10 cellular contexts compared by ENCODE assay signal in the genomic region with DNA sequence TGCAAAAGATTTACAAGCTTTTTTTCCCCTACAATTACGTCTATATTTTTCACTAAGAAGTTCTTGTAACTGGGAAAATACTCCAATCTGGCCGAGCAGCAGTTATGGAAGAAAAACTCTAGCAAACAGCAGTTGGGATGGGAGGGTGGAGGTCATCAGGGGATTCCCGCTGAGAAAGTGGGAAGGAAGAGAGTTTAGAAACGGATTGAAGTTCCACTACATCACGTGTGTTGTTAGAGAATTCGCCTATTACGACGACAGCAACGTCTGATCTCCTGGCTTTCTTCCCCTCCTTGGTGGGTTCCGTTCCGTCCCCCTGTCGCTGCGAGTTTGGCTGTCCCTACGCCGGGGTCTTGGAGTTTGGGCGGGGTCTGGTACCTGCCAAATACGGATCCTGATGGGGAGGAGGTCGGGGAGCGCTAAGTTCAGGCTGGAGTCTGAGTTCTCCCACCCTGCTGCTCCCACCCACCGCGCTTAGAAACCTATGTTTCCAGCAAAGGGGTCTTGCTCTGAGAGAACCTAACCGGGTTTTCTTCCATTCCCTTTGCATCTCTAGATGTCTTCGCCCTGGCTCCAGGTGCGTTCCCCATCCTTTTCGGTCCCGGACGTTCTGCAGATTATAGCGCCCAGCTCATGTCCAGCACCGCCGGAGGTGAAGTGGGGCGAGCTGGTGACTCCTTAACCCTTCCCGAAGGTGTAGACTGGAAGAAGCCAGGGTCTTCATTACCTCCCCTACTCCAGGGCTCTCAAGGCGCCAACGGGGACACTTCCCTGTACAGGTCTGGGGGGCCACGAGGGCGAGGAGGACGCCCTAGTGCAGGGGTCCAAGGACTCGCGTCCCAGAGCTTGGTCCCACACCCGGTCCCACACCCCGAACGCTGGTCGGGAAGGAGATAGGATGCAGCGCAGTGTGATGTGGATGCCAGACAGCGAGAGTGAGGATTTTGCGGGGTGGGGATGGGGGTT. TPM values are rescaled to one million over a fixed set of nuclear protein-coding genes. Genes with fewer than 3 reads are reported as not detected.
DNase-seq lines count a peak whose midpoint lies in the region; ATAC-seq, FAIRE-seq and TF ChIP-seq lines count a peak whose summit lies in the region.
"Had no signal": no experiment of that assay in that cellular context is flagged by ENCODE, and none has a peak within 500 bp of the region (broad histone marks: within the 10 kb centered on the region; RNA-seq: fewer than 3 reads in every experiment).

No MANE protein-coding gene starts in this region.

- H4K20me1 ChIP-seq in IMR-90 (ENCODE audit: insufficient read depth, low read length) (no peaks in the 10 kb centered on the region), keratinocyte (ENCODE audit: control insufficient read depth, extremely low read depth, insufficient read depth, low read length) (no peaks in the 10 kb centered on the region)

- H3K9me3 ChIP-seq in IMR-90 (ENCODE audit: control insufficient read depth, insufficient read depth, low read length) = no peaks in the 10 kb centered on the region
- H3K9me3 ChIP-seq in breast epithelium = no peaks in the 10 kb centered on the region
- H3K9me3 ChIP-seq in keratinocyte (ENCODE audit: control insufficient read depth, low read depth, low read length) = no peaks in the 10 kb centered on the region
- H3K9me3 ChIP-seq in stomach = no peaks in the 10 kb centered on the region

- DNase-seq in IMR-90 (peak; percentile 23), breast epithelium (ENCODE audit: low spot score in 2 of 2) (no peak), keratinocyte (ENCODE audit: low read depth, low spot score) (no peak), stomach (no peak), SW 1271 (lab: John Stamatoyannopoulos, UW) (no peak)
- DNase-seq in activated CD4-positive, alpha-beta memory T cell treated with anti-CD3 and anti-CD28 coated beads, Interleukin-2, amount 10 ng/mL, durations not matched to agents 7 days and 5 days = no peak
- DNase-seq: activated T-cell treated with anti-CD3 and anti-CD28 coated beads for 4 hours, NCI-H2029 had no signal

- H3K4me3 Mint-ChIP-seq in activated CD4-positive, alpha-beta memory T cell treated with anti-CD3 and anti-CD28 coated beads, Interleukin-2, amount 10 ng/mL, durations not matched to agents 7 days and 5 days = no peak overlapping the region

- H3K23ac ChIP-seq in IMR-90 (ENCODE audit: low read depth, low read length) = peak overlapping the region; percentile 76

- peaks cover 2% of the 10 kb centered on the region; the same call in 1 of the 2 replicates for H3K4me1 ChIP-seq in IMR-90 (ENCODE audit: control insufficient read depth, insufficient read depth, low read length)
- no peaks in the 10 kb centered on the region for H3K4me1 ChIP-seq in breast epithelium
- peaks cover 6% of the 10 kb centered on the region for H3K4me1 ChIP-seq in keratinocyte (ENCODE audit: control insufficient read depth, extremely low read depth, insufficient read depth, low read length)
- H3K4me1 ChIP-seq in stomach = peaks cover 0 to 23% (median 20%) of the 10 kb centered on the region in 4 donors
- H3K4me1 ChIP-seq: parathyroid adenoma had no signal

- TF ChIP-seq POLR2A in IMR-90 (IDR thresholded peaks at IDR 0.05; ENCODE audit: low read depth, low read length) (no peak), breast epithelium (IDR thresholded peaks at IDR 0.05) (no peak), stomach (IDR thresholded peaks at IDR 0.05) (no peak)

- POLR2A ChIA-PET in IMR-90 (lab: Charles Lee; ENCODE audit: unreplicated experiment) = no interaction called here
- POLR2A ChIA-PET in activated CD4-positive, alpha-beta memory T cell treated with anti-CD3 and anti-CD28 coated beads, Interleukin-2, amount 10 ng/mL, durations not matched to agents 7 days and 5 days (lab: Charles Lee) = no interaction called here

- intact Hi-C loops in IMR-90 (cut with micrococcal nuclease) = loop anchor here (2.0 to 5.0 kb wide), 4 partner anchors 125 to 445 kb away; no protein-coding TSS in a partner anchor
- intact Hi-C loops in breast epithelium (cut with DNase I; ENCODE audit: low total_unique reads) = no loop called here
- intact Hi-C loops in stomach (cut with DNase I; ENCODE audit: low total_unique reads) = no loop called here

- H2AFZ ChIP-seq in IMR-90 (replicated peaks; ENCODE audit: low read length, poor library complexity) = peak overlapping the region; percentile 93
- H2AFZ ChIP-seq in keratinocyte (ENCODE audit: control insufficient read depth, low read length) = peak overlapping the region; percentile 69
- H2AFZ ChIP-seq: parathyroid adenoma had no signal

- H4K8ac ChIP-seq in IMR-90 (ENCODE audit: low read depth in 2 of 2, low read length in 2 of 2) = peak overlapping the region; percentile 16 to 59; a peak in 3 of 4 replicates

- no peaks in the 10 kb centered on the region for H3K9me3 Mint-ChIP-seq in activated CD4-positive, alpha-beta memory T cell treated with anti-CD3 and anti-CD28 coated beads, Interleukin-2, amount 10 ng/mL, durations not matched to agents 7 days and 5 days

- CTCF ChIA-PET in IMR-90 (lab: Yijun Ruan, JAX) = interaction anchor here (0.7 kb wide), 1 partner anchor 13 kb away, joined by 4 read pairs; no protein-coding TSS in a partner anchor
- CTCF ChIA-PET in activated CD4-positive, alpha-beta memory T cell treated with anti-CD3 and anti-CD28 coated beads, Interleukin-2, amount 10 ng/mL, durations not matched to agents 7 days and 5 days (lab: Charles Lee) = no interaction called here

- peak overlapping the region; percentile 36 for H3K14ac ChIP-seq in IMR-90 (replicated peaks; ENCODE audit: low read depth, low read length)

- WGBS in IMR-90 (ENCODE audit: extremely low coverage in 2 of 2, insufficient read length in 1 of 2), 2 experiments = 0% methylated on average over 4 of the region's 46 CpGs; no CpG with 5 or more reads in 1 of the 2 experiments
- WGBS in stomach, 5 donors = 5 to 9% (median 7%) methylated on average over 43 to 46 of the region's 46 CpGs

- H3K27ac Mint-ChIP-seq in activated CD4-positive, alpha-beta memory T cell treated with anti-CD3 and anti-CD28 coated beads, Interleukin-2, amount 10 ng/mL, durations not matched to agents 7 days and 5 days = no peak overlapping the region

- peaks cover 41% of the 10 kb centered on the region for H3K27me3 Mint-ChIP-seq in activated CD4-positive, alpha-beta memory T cell treated with anti-CD3 and anti-CD28 coated beads, Interleukin-2, amount 10 ng/mL, durations not matched to agents 7 days and 5 days

- H2BK15ac ChIP-seq in IMR-90 (ENCODE audit: low read depth, low read length) = peak overlapping the region; percentile 56

- peak overlapping the region; percentile 76 for H2AK9ac ChIP-seq in IMR-90 (replicated peaks; ENCODE audit: low read depth, low read length, poor library complexity)

- no peak for FAIRE-seq in keratinocyte (lab: Jason Lieb, UNC)

- no peaks in the 10 kb centered on the region for H3K36me3 Mint-ChIP-seq in activated CD4-positive, alpha-beta memory T cell treated with anti-CD3 and anti-CD28 coated beads, Interleukin-2, amount 10 ng/mL, durations not matched to agents 7 days and 5 days (ENCODE audit: low read depth)

- no peaks in the 10 kb centered on the region for H3K4me1 Mint-ChIP-seq in activated CD4-positive, alpha-beta memory T cell treated with anti-CD3 and anti-CD28 coated beads, Interleukin-2, amount 10 ng/mL, durations not matched to agents 7 days and 5 days

- no peaks in the 10 kb centered on the region for H3K36me3 ChIP-seq in IMR-90 (ENCODE audit: control insufficient read depth, insufficient read depth, low read length)
- no peaks in the 10 kb centered on the region for H3K36me3 ChIP-seq in breast epithelium
- no peaks in the 10 kb centered on the region for H3K36me3 ChIP-seq in keratinocyte (ENCODE audit: control insufficient read depth in 2 of 2, extremely low read depth in 1 of 2, insufficient read depth in 2 of 2, low read length in 2 of 2)
- H3K36me3 ChIP-seq in stomach = no peaks in the 10 kb centered on the region

- H3K9me1 ChIP-seq in IMR-90 (ENCODE audit: insufficient read depth, low read length) (no peaks in the 10 kb centered on the region), keratinocyte (ENCODE audit: control insufficient read depth, extremely low read depth, insufficient read depth, low read length) (no peaks in the 10 kb centered on the region)

- H3K4me3 ChIP-seq in IMR-90 (ENCODE audit: insufficient read depth, low read depth, low read length) = peak overlapping the region; percentile 85
- H3K4me3 ChIP-seq in breast epithelium = peak overlapping the region; percentile 55 to 80 (median 66)
- peak overlapping the region in 2 of 3 experiments; percentile 58 to 62 for H3K4me3 ChIP-seq in keratinocyte (ENCODE audit: control insufficient read depth in 2 of 3, extremely low read depth in 1 of 3, insufficient read depth in 2 of 3, low read depth in 1 of 3, low read length in 3 of 3)
- peak overlapping the region; percentile 45 to 58 (median 54) for H3K4me3 ChIP-seq in stomach

- peak overlapping the region; percentile 44 for H4K5ac ChIP-seq in IMR-90 (ENCODE audit: low read depth, low read length)

- no peak overlapping the region for H2BK5ac ChIP-seq in IMR-90 (ENCODE audit: low read depth, low read length, poor library complexity, severe bottlenecking)

- TF ChIP-seq CTCF in IMR-90 (conservative IDR thresholded peaks at IDR 0.05; ENCODE audit: low read depth, low read length) (no peak), breast epithelium (IDR thresholded peaks at IDR 0.05) (no peak), keratinocyte (optimal IDR thresholded peaks at IDR 0.05 in 1 of 3, IDR thresholded peaks at IDR 0.05 in 1 of 3, conservative IDR thresholded peaks at IDR 0.05 in 1 of 3; ENCODE audit: extremely low read depth in 1 of 3, insufficient read depth in 2 of 3, low read length in 3 of 3) (no peak), stomach (IDR thresholded peaks at IDR 0.05) (no peak)

- H3K79me2 ChIP-seq in keratinocyte (ENCODE audit: control insufficient read depth, insufficient read depth, low read length) = no peaks in the 10 kb centered on the region
- H3K79me2 ChIP-seq: parathyroid adenoma had no signal

- no TSS peak for BruUV-seq in IMR-90 (replicated peaks; lab: Mats Ljungman, UMichigan)

- in situ Hi-C loops in IMR-90 (cut with MboI; ENCODE audit: low sequenced_read_pairs) = no loop called here

- peak overlapping the region; percentile 29 for H2AK5ac ChIP-seq in IMR-90 (ENCODE audit: low read depth, low read length)

- H3K4me2 ChIP-seq in IMR-90 (ENCODE audit: low read depth, low read length) (peak overlapping the region; percentile 74), keratinocyte (ENCODE audit: control insufficient read depth, extremely low read depth, insufficient read depth, low read depth, low read length) (peak overlapping the region; percentile 77)

- H3K9ac ChIP-seq in IMR-90 (ENCODE audit: low read depth, low read length) (peak overlapping the region; percentile 73), keratinocyte (ENCODE audit: control insufficient read depth, extremely low read depth, insufficient read depth, low read length) (no peak overlapping the region)
- H3K9ac ChIP-seq: parathyroid adenoma had no signal

- H3K56ac ChIP-seq in IMR-90 (ENCODE audit: extremely low read depth, insufficient read depth, low read length) = no peak overlapping the region

- H3K79me1 ChIP-seq in IMR-90 (ENCODE audit: low read depth in 1 of 2, low read length in 2 of 2) = peaks cover 3 to 6% of the 10 kb centered on the region in 2 experiments; a peak in 1 of 4 replicates

- ATAC-seq in IMR-90 (ENCODE audit: low read depth) (peak; percentile 26), GM19324 (IDR thresholded peaks at IDR 0.05; ENCODE audit: low FRiP score, unreplicated experiment) (no peak)

- H3K27me3 ChIP-seq in IMR-90 (ENCODE audit: control insufficient read depth, insufficient read depth, low read length) (peaks cover 4% of the 10 kb centered on the region; the same call in 1 of the 2 replicates), breast epithelium (peaks cover 0 to 2% of the 10 kb centered on the region in 2 donors), keratinocyte (ENCODE audit: control insufficient read depth, extremely low read depth, insufficient read depth, low read length) (peaks cover 28% of the 10 kb centered on the region), stomach (peaks cover 0 to 44% (median 23%) of the 10 kb centered on the region in 3 donors)

- H2BK120ac ChIP-seq in IMR-90 (ENCODE audit: low read depth, low read length) = peak overlapping the region; percentile 59; the same call in 1 of the 2 replicates

- dilution Hi-C loops in IMR-90 (cut with HindIII; ENCODE audit: low sequenced_read_pairs, unreplicated experiment) (no loop called here), keratinocyte (cut with MboI; ENCODE audit: extremely low pct_ligation_motif_present, low sequenced_read_pairs) (no loop called here)

- H3K27ac ChIP-seq in IMR-90 (ENCODE audit: insufficient read depth, low read length) (no peak overlapping the region; the same call in 1 of the 2 replicates), breast epithelium (no peak overlapping the region), keratinocyte (ENCODE audit: control insufficient read depth, insufficient read depth, low read length) (no peak overlapping the region), stomach (peak overlapping the region in 1 of 5 donors; percentile 27)
- H3K27ac ChIP-seq: parathyroid adenoma had no signal

- peak overlapping the region; percentile 50 for H3K4ac ChIP-seq in IMR-90 (ENCODE audit: low read depth, low read length)

- TF ChIP-seq RAD21 in IMR-90 (IDR thresholded peaks at IDR 0.05; ENCODE audit: low read length) = no peak

- 0 out of 2 replicates have a peak overlapping the region, but pooled peaks have one; percentile 19 for H4K91ac ChIP-seq in IMR-90 (ENCODE audit: insufficient read depth, low read depth, low read length)

- H3K18ac ChIP-seq in IMR-90 (ENCODE audit: low read depth, low read length) = 0 out of 2 replicates have a peak overlapping the region, but pooled peaks have one; percentile 13

- peak overlapping the region; percentile 26; the same call in 1 of the 2 replicates for H2BK20ac ChIP-seq in IMR-90 (ENCODE audit: low read depth, low read length)

- TF ChIP-seq EP300 in stomach (IDR thresholded peaks at IDR 0.05) = no peak

RNA-seq across cellular contexts. Expression of gene KCNK2, which starts 0.7 kb away (rescaled TPM):
- 86.9 TPM in 2 replicates for total RNA-seq in IMR-90 (2012; rRNA removed)
- 41.3 and 45.9 TPM in 2 replicates for polyA plus RNA-seq in IMR-90 (2012; rRNA removed)
- polyA plus RNA-seq in IMR-90 (2012; cell fraction: cytosol; rRNA removed) = 10.0 and 15.0 TPM in 2 replicates
- 4.6 and 15.1 TPM in 2 replicates for polyA plus RNA-seq in IMR-90 (2012; cell fraction: nucleus; rRNA removed; ENCODE audit: low replicate concordance)
- total RNA-seq in breast epithelium = 10 to 100 TPM; 12.1 to 23.6 (median 12.5) TPM
- polyA plus RNA-seq in keratinocyte = 0.10 to 0.33 TPM (median 0.17 TPM) in 3 replicates
- not detected for polyA plus RNA-seq in keratinocyte (2011; ENCODE audit: low read depth)
- polyA plus RNA-seq in keratinocyte (2011; cell fraction: cytosol; rRNA removed) = 0.10 TPM in 1 of 2 replicates, not detected in the other
- not detected in 2 replicates for polyA plus RNA-seq in keratinocyte (2011; cell fraction: nucleus; rRNA removed)
- not detected in 2 replicates for polyA plus RNA-seq in keratinocyte (2012; ENCODE audit: low replicate concordance)
- not detected in 3 replicates for polyA minus RNA-seq in keratinocyte
- polyA minus RNA-seq in keratinocyte (2011; cell fraction: cytosol; rRNA and poly(A)+ RNA removed) = not detected
- polyA minus RNA-seq in keratinocyte (2011; cell fraction: nucleus; rRNA and poly(A)+ RNA removed) = not detected in 2 replicates
- total RNA-seq in stomach = 10 to 100 TPM in 1 of 5 donors, 1 to 10 TPM in 2, not detected in 2; 2.8 to 48.7 (median 4.1) TPM
- 1 to 10 TPM in 2 of 3 donors, under 1 TPM in 1; 0.40 to 5.7 (median 3.2) TPM for polyA plus RNA-seq in stomach
- total RNA-seq in activated CD4-positive, alpha-beta memory T cell treated with anti-CD3 and anti-CD28 coated beads, Interleukin-2, amount 10 ng/mL, durations not matched to agents 7 days and 5 days = not detected
